ENCODE assay signal across 2 cellular contexts in genomic region chr4:110869862-110870577, GRCh38.
TF ChIP-seq lines count a peak whose summit lies in the region.

No MANE protein-coding gene starts in this region.

TF ChIP-seq in liver, 16 proteins besides CTCF, POLR2A, EP300 and RAD21 (continued from another document):
- peak; percentile 46 for TF ChIP-seq REST (IDR thresholded peaks at IDR 0.05)
- peak; percentile 23 for TF ChIP-seq MAX (IDR thresholded peaks at IDR 0.05)
- TF ChIP-seq JUND (IDR thresholded peaks at IDR 0.05): peak in 1 of 2 donors; percentile 17
- TF ChIP-seq ZBTB33 (IDR thresholded peaks at IDR 0.05): no peak
- TF ChIP-seq ATF3 (IDR thresholded peaks at IDR 0.05): peak; percentile 84

TF ChIP-seq in HepG2, 621 proteins besides CTCF, POLR2A, EP300 and RAD21 (continued from another document):
- TF ChIP-seq ZNF281 (CRISPR knock-in tag; IDR thresholded peaks at IDR 0.05; ENCODE audit: borderline replicate concordance): no peak
- TF ChIP-seq DNMT1 (CRISPR knock-in tag; IDR thresholded peaks at IDR 0.05): no peak
- no peak for TF ChIP-seq ZNF235 (CRISPR knock-in tag; IDR thresholded peaks at IDR 0.05; ENCODE audit: borderline replicate concordance)
- TF ChIP-seq HOXD1 (CRISPR knock-in tag; IDR thresholded peaks at IDR 0.05): no peak
- TF ChIP-seq MED1 (CRISPR knock-in tag; IDR thresholded peaks at IDR 0.05): no peak
- TF ChIP-seq NFE2L1 (CRISPR knock-in tag; IDR thresholded peaks at IDR 0.05; ENCODE audit: borderline replicate concordance): no peak
- TF ChIP-seq TFDP1 (CRISPR knock-in tag; IDR thresholded peaks at IDR 0.05; ENCODE audit: borderline replicate concordance): no peak
- no peak for TF ChIP-seq KLF9 (CRISPR knock-in tag; IDR thresholded peaks at IDR 0.05; ENCODE audit: low read depth)
- no peak for TF ChIP-seq ZNF512 (CRISPR knock-in tag; IDR thresholded peaks at IDR 0.05)
